ENCODE assay signal across 9 cellular contexts in genomic region chr10:69802424-69803161, GRCh38. TPM values are rescaled to one million over a fixed set of nuclear protein-coding genes. Genes with fewer than 3 reads are reported as not detected.
DNase-seq lines count a peak whose midpoint lies in the region; ATAC-seq, FAIRE-seq and TF ChIP-seq lines count a peak whose summit lies in the region.
"Had no signal": no experiment of that assay in that cellular context is flagged by ENCODE, and none has a peak within 500 bp of the region (broad histone marks: within the 10 kb centered on the region; RNA-seq: fewer than 3 reads in every experiment).

No MANE protein-coding gene starts in this region.

- H3K36me3 ChIP-seq in GM12878 (ENCODE audit: control insufficient read depth in 2 of 2, insufficient read depth in 2 of 2, low read length in 1 of 2) (no peaks in the 10 kb centered on the region), iPS-20b (ENCODE audit: insufficient read depth, low read depth, low read length) (no peaks in the 10 kb centered on the region), small intestine (ENCODE audit: control insufficient read depth in 2 of 2, insufficient read depth in 2 of 2, low read length in 2 of 2) (no peaks in the 10 kb centered on the region)

- no peak overlapping the region for H3K27ac ChIP-seq in GM12878 (ENCODE audit: control insufficient read depth, insufficient read depth)
- no peak overlapping the region for H3K27ac ChIP-seq in iPS-20b (ENCODE audit: low read length)
- H3K27ac ChIP-seq in small intestine (ENCODE audit: low read depth in 1 of 2, low read length in 1 of 2): no peak overlapping the region

- SMC1A ChIA-PET in GM12878 (lab: Charles Lee; ENCODE audit: uncharacterized antibody, unreplicated experiment): no interaction called here

- H3K4me1 ChIP-seq in GM12878 (ENCODE audit: control insufficient read depth, insufficient read depth, low read length) (no peaks in the 10 kb centered on the region), iPS-20b (ENCODE audit: insufficient read depth, low read length) (peaks cover 31% of the 10 kb centered on the region; the same call in 1 of the 2 replicates), small intestine (ENCODE audit: control insufficient read depth in 2 of 2, insufficient read depth in 1 of 2, low read depth in 1 of 2, low read length in 1 of 2) (peaks cover 0 to 2% of the 10 kb centered on the region in 2 donors)

- WGBS in GM12878 (ENCODE audit: insufficient coverage, insufficient replicate concordance, low lambda C conversion rate, missing lambda C conversion rate): 4% methylated on average over 61 of the region's 80 CpGs
- 0 to 3% (median 3%) methylated on average over 56 to 80 of the region's 80 CpGs for WGBS in small intestine, 3 donors

- in situ Hi-C loops in GM12878 (cut with MboI): no loop called here

- no peak for TF ChIP-seq CTCF in GM12878 (IDR thresholded peaks at IDR 0.05 in 2 of 3, conservative IDR thresholded peaks at IDR 0.05 in 1 of 3; ENCODE audit: control insufficient read depth in 2 of 3, extremely low read depth in 1 of 3, insufficient read depth in 1 of 3, low read depth in 3 of 3, low read length in 3 of 3)

- H3K9ac ChIP-seq in GM12878 (ENCODE audit: control insufficient read depth, insufficient read depth, low read length) (no peak overlapping the region), iPS-20b (ENCODE audit: low read depth, low read length) (peak overlapping the region; percentile 45; the same call in 1 of the 2 replicates)

- ATAC-seq in GM12878 (no peak), GM21717 (IDR thresholded peaks at IDR 0.05; ENCODE audit: unreplicated experiment) (no peak), HG03571 (IDR thresholded peaks at IDR 0.05; ENCODE audit: unreplicated experiment) (no peak)
- no peak for ATAC-seq in stimulated activated naive CD8-positive, alpha-beta T cell treated with anti-CD3 and anti-CD28 coated beads, Interleukin-15, Interleukin-2, amounts not matched to agents 100 U/mL and 50 U/mL, for 24 hours

- no peaks in the 10 kb centered on the region for H3K9me3 ChIP-seq in GM12878 (replicated peaks; ENCODE audit: control insufficient read depth, insufficient read depth, low read length)
- H3K9me3 ChIP-seq in iPS-20b (ENCODE audit: insufficient read depth, low read depth, low read length): no peaks in the 10 kb centered on the region
- no peaks in the 10 kb centered on the region for H3K9me3 ChIP-seq in small intestine (ENCODE audit: control insufficient read depth, low read depth)

- H3K4me2 ChIP-seq in GM12878 (ENCODE audit: control insufficient read depth, insufficient read depth): no peak overlapping the region

- no peak for TF ChIP-seq EP300 in GM12878 (IDR thresholded peaks at IDR 0.05; ENCODE audit: borderline replicate concordance in 1 of 2, control insufficient read depth in 1 of 2, low read depth in 2 of 2, low read length in 2 of 2)

- no TSS peak for BruUV-seq in GM12878 (replicated peaks; lab: Mats Ljungman, UMichigan)

- no peak overlapping the region for H2AFZ ChIP-seq in GM12878 (ENCODE audit: control insufficient read depth, low read depth, low read length)

- peak; percentile 62 for DNase-seq in HEK293T (ENCODE audit: extremely low spot score)
- DNase-seq in GM12878 (ENCODE audit: low read depth, low spot score): no peak
- DNase-seq in stimulated activated naive CD8-positive, alpha-beta T cell treated with anti-CD3 and anti-CD28 coated beads, Interleukin-15, Interleukin-2, amounts not matched to agents 100 U/mL and 50 U/mL, for 24 hours: peak; percentile 7
- no peak for DNase-seq in NCI-H1048 (lab: John Stamatoyannopoulos, UW)
- DNase-seq in small intestine: no peak

- CTCF ChIA-PET in HEK293T (lab: Yijun Ruan, JAX): interaction anchor here (1.0 kb wide), 1 partner anchor 16 kb away, joined by 3 read pairs; no protein-coding TSS in a partner anchor
- CTCF ChIA-PET in GM12878 (lab: Yijun Ruan, JAX): no interaction called here

- intact Hi-C loops in GM12878 (cut with micrococcal nuclease; ENCODE audit: unreplicated experiment): loop anchor here (5.0 kb wide), 1 partner anchor 285 kb away; no protein-coding TSS in a partner anchor

- TF ChIP-seq POLR2A in GM12878 (IDR thresholded peaks at IDR 0.05; ENCODE audit: low read depth, low read length): no peak

- RAD21 ChIA-PET in GM12878 (lab: Charles Lee; ENCODE audit: unreplicated experiment): no interaction called here

- peaks cover 10 to 20% of the 10 kb centered on the region in 2 experiments for H3K27me3 ChIP-seq in GM12878 (replicated peaks in 1 of 2; ENCODE audit: control insufficient read depth in 2 of 2, insufficient read depth in 2 of 2, low read length in 1 of 2)
- H3K27me3 ChIP-seq in iPS-20b (ENCODE audit: insufficient read depth, low read length): peaks cover 73% of the 10 kb centered on the region
- peaks cover 6 to 8% of the 10 kb centered on the region in 2 donors for H3K27me3 ChIP-seq in small intestine (ENCODE audit: control insufficient read depth in 2 of 2, insufficient read depth in 2 of 2, low read length in 2 of 2)

- FAIRE-seq in GM12878 (lab: Jason Lieb, UNC) (no peak), small intestine (lab: Jason Lieb, UNC) (no peak)
- FAIRE-seq: colon had no signal

- POLR2A ChIA-PET in HEK293T (lab: Yijun Ruan, JAX) (no interaction called here), GM12878 (lab: Charles Lee) (no interaction called here)

- no peaks in the 10 kb centered on the region for H4K20me1 ChIP-seq in GM12878 (ENCODE audit: control insufficient read depth, insufficient read depth)

- no peak overlapping the region for H3K4me3 ChIP-seq in GM12878
- H3K4me3 ChIP-seq in iPS-20b (ENCODE audit: low read length): peak overlapping the region; percentile 85
- peak overlapping the region in 1 of 2 donors; percentile 27 for H3K4me3 ChIP-seq in small intestine (ENCODE audit: low read depth in 1 of 2, low read length in 2 of 2)

- TF ChIP-seq RAD21 in GM12878 (IDR thresholded peaks at IDR 0.05; ENCODE audit: insufficient read depth, low read depth, low read length): no peak

- H3K79me2 ChIP-seq in GM12878 (ENCODE audit: control insufficient read depth, insufficient read depth, low read length): no peaks in the 10 kb centered on the region

TF ChIP-seq in HEK293T, 16 proteins besides CTCF, POLR2A, EP300 and RAD21:
- no peak for TF ChIP-seq LEF1 (IDR thresholded peaks at IDR 0.05; ENCODE audit: borderline replicate concordance)
- TF ChIP-seq PKNOX1 (IDR thresholded peaks at IDR 0.05): peak; percentile 49
- TF ChIP-seq FOXM1 (IDR thresholded peaks at IDR 0.05; ENCODE audit: borderline replicate concordance): no peak

TF ChIP-seq in GM12878, 131 proteins besides CTCF, POLR2A, EP300 and RAD21:
- TF ChIP-seq SREBF1 (IDR thresholded peaks at IDR 0.05; ENCODE audit: low read length) (no peak), SUZ12 (IDR thresholded peaks at IDR 0.05; ENCODE audit: unreplicated experiment) (peak; percentile 22)

RNA-seq across cellular contexts. Expression of gene COL13A1, which starts 0.9 kb away (rescaled TPM):
- not detected in 2 replicates for total RNA-seq in GM12878 (2013; cell fraction: nucleolus; rRNA removed)
- total RNA-seq in GM12878 (2014; rRNA removed): not detected in 2 replicates
- not detected in 2 replicates for total RNA-seq in GM12878 (2014; rRNA removed; fragmentation: Illumina TruSeq; extraction: Trizol)
- total RNA-seq in GM12878 (2021): not detected in 2 replicates
- polyA plus RNA-seq in GM12878 (2011; ENCODE audit: low read depth): not detected
- polyA plus RNA-seq in GM12878 (2011; rRNA removed): 0.03 TPM in 1 of 2 replicates, not detected in the other
- polyA plus RNA-seq in GM12878 (2011; cell fraction: cytosol; rRNA removed): not detected in 2 replicates
- not detected in 2 replicates for polyA plus RNA-seq in GM12878 (2011; cell fraction: nucleus; rRNA removed)
- 0.06 TPM in 1 of 2 replicates, not detected in the other for polyA plus RNA-seq in GM12878 (2012)
- not detected in 2 replicates for polyA plus RNA-seq in GM12878 (2014; fragmentation: Illumina TruSeq; extraction: Trizol)
- polyA plus RNA-seq in GM12878 (2014; fragmentation: Nextera tagmentation; extraction: Ambion mirVana): under 1 TPM in 1 of 2 experiments, not detected in 1; 0.05 TPM
- polyA plus RNA-seq in GM12878 (2014; rRNA removed): 0.06 TPM in 1 of 2 replicates, not detected in the other
- under 1 TPM in 1 of 2 experiments, not detected in 1; 0.15 TPM for polyA plus RNA-seq in GM12878 (2016; fragmentation: Nextera tagmentation; extraction: Ambion mirVana)
- 0.15 TPM in 1 of 2 replicates, not detected in the other for polyA minus RNA-seq in GM12878 (2011; rRNA and poly(A)+ RNA removed)
- polyA minus RNA-seq in GM12878 (2011; cell fraction: cytosol; rRNA and poly(A)+ RNA removed): not detected in 2 replicates
- not detected in 2 replicates for polyA minus RNA-seq in GM12878 (2011; cell fraction: nucleus; rRNA and poly(A)+ RNA removed)
- polyA plus RNA-seq in small intestine: under 1 TPM; 0.45 to 0.66 (median 0.54) TPM

Comparison
In these comparisons a context has a peak if more than half of its experiments do, and no peak if none do; other contexts are left out.
1. DNase-seq: peak in HEK293T (single experiment) and stimulated activated naive CD8-positive, alpha-beta T cell treated with anti-CD3 and anti-CD28 coated beads, Interleukin-15, Interleukin-2, amounts not matched to agents 100 U/mL and 50 U/mL, for 24 hours (single experiment); none in GM12878 (single experiment), NCI-H1048 (single experiment) and small intestine (single experiment).